Comparison of ENCODE assay signal across 21 cellular contexts in genomic region chr11:121109916-121110656, GRCh38.
"Had no signal": no experiment of that assay in that cellular context is flagged by ENCODE, and none has a peak within 500 bp of the region (broad histone marks: within the 10 kb centered on the region; RNA-seq: fewer than 3 reads in every experiment).

No MANE protein-coding gene starts in this region.

- H3K4me3 ChIP-seq: heart right ventricle, lower lobe of right lung, sigmoid colon, smooth muscle cell, stomach, suprapubic skin, tibial nerve had no signal

- H3K27ac ChIP-seq: heart right ventricle, lower lobe of right lung, sigmoid colon, stomach, suprapubic skin, tibial nerve had no signal

- H3K27ac Mint-ChIP-seq: activated CD4-positive, alpha-beta memory T cell treated with anti-CD3 and anti-CD28 coated beads for 36 hours; activated naive CD8-positive, alpha-beta T cell treated with anti-CD3 and anti-CD28 coated beads for 36 hours; naive B cell; stimulated activated memory B cell treated with anti-CD40 and anti-IgM and Interleukin-4, amounts not matched to agents 10 μg/mL and 1 μg/mL and 100 μg/mL, for 72 hours had no signal

- H3K9me3 Mint-ChIP-seq: activated CD4-positive, alpha-beta memory T cell treated with anti-CD3 and anti-CD28 coated beads for 36 hours; activated naive CD8-positive, alpha-beta T cell treated with anti-CD3 and anti-CD28 coated beads for 36 hours; stimulated activated memory B cell treated with anti-CD40 and anti-IgM and Interleukin-4, amounts not matched to agents 10 μg/mL and 1 μg/mL and 100 μg/mL, for 72 hours had no signal

- H3K4me3 Mint-ChIP-seq: activated CD4-positive, alpha-beta memory T cell treated with anti-CD3 and anti-CD28 coated beads for 36 hours; activated naive CD8-positive, alpha-beta T cell treated with anti-CD3 and anti-CD28 coated beads for 36 hours; naive B cell; stimulated activated memory B cell treated with anti-CD40 and anti-IgM and Interleukin-4, amounts not matched to agents 10 μg/mL and 1 μg/mL and 100 μg/mL, for 72 hours had no signal

- H3K9me3 ChIP-seq: heart right ventricle, lower lobe of right lung, sigmoid colon, stomach, suprapubic skin, tibial nerve had no signal

- H3K36me3 ChIP-seq: heart right ventricle, lower lobe of right lung, sigmoid colon, stomach, suprapubic skin, tibial nerve had no signal

- ATAC-seq: heart right ventricle; left lobe of liver; lower lobe of right lung; stimulated activated memory B cell treated with anti-CD40 and anti-IgM and Interleukin-4, amounts not matched to agents 10 μg/mL and 1 μg/mL and 100 μg/mL, for 72 hours had no signal

- DNase-seq: activated CD4-positive, alpha-beta memory T cell treated with anti-CD3 and anti-CD28 coated beads for 36 hours; activated CD4-positive, alpha-beta T cell treated with anti-CD3 and anti-CD28 coated beads for 48 hours; activated naive CD4-positive, alpha-beta T cell treated with Interleukin-2 at 50 U/mL for 16 hours; activated naive CD8-positive, alpha-beta T cell treated with anti-CD3 and anti-CD28 coated beads for 36 hours; activated T-cell treated with anti-CD3 and anti-CD28 coated beads, Interleukin-2, amount 50 U/mL, for 48 hours; amniotic stem cell; cerebellar nuclear complex; erythroblast; foreskin fibroblast; heart right ventricle; kidney; lower lobe of right lung; naive B cell; sigmoid colon; stimulated activated CD4-positive, alpha-beta T cell treated with anti-CD3 and anti-CD28 coated beads, Interleukin-15, amount 100 ng/mL, for 24 hours; stomach had no signal

- H3K4me2 ChIP-seq: smooth muscle cell had no signal

- H3K27me3 ChIP-seq: sigmoid colon, stomach, suprapubic skin, tibial nerve had no signal

- H3K36me3 Mint-ChIP-seq: activated CD4-positive, alpha-beta memory T cell treated with anti-CD3 and anti-CD28 coated beads for 36 hours; activated naive CD8-positive, alpha-beta T cell treated with anti-CD3 and anti-CD28 coated beads for 36 hours; naive B cell; stimulated activated memory B cell treated with anti-CD40 and anti-IgM and Interleukin-4, amounts not matched to agents 10 μg/mL and 1 μg/mL and 100 μg/mL, for 72 hours had no signal
